7 cellular contexts compared by ENCODE assay signal in the genomic region with DNA sequence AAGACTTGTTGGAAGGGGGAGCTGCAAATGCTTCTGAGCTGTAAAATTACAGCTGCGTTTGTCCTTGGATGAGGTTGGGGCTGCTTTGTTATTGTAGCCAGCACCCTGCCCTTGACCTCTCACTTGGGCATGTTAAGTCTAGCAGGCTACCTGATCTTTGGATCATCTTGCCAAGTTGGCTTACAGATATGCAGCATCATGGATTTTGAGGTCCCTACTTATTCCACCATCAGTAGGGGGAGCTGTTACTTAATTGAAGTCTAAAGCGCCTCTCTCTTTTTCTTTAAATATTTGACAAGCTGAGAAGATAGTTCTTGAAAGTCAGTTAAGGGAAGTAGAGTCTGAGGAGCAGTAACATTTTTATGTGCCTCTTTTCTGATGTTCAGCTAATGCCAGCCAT.
A peak's percentile ranks its signal among the peaks of the same experiment; 100 is the strongest.
DNase-seq lines count a peak whose midpoint lies in the region; ATAC-seq and TF ChIP-seq lines count a peak whose summit lies in the region.

No MANE protein-coding gene starts in this region.

- DNase-seq in GM13977 (ENCODE audit: low spot score) (no peak), NCI-H460 (ENCODE audit: extremely low read depth, low read depth) (peak; percentile 22), dedifferentiated amniotic fluid mesenchymal stem cell (ENCODE audit: extremely low spot score) (peak; percentile 40), osteoblast (ENCODE audit: insufficient read length, low spot score, missing footprints) (no peak), NCI-H1092 treated with DMSO at 0.1 percent for 48 hours (lab: John Stamatoyannopoulos, UW) (no peak)
- no peak for DNase-seq in T-helper 2 cell treated with Interferon-gamma antibody and Interleukin-4, amounts not matched to agents 5 μg/mL and 100 μg/mL, for 36 hours (ENCODE audit: low spot score)

- H3K79me2 ChIP-seq in osteoblast (ENCODE audit: insufficient read depth, low read length) = no peaks in the 10 kb centered on the region

- H3K4me3 Mint-ChIP-seq in T-helper 2 cell treated with Interferon-gamma antibody and Interleukin-4, amounts not matched to agents 5 μg/mL and 100 μg/mL, for 36 hours = no peak overlapping the region

- H4K20me1 ChIP-seq in osteoblast (ENCODE audit: insufficient read depth, low read length) = no peaks in the 10 kb centered on the region

- no peak overlapping the region for H3K27ac ChIP-seq in osteoblast (ENCODE audit: low read depth, low read length)

- no peaks in the 10 kb centered on the region for H3K9me3 Mint-ChIP-seq in T-helper 2 cell treated with Interferon-gamma antibody and Interleukin-4, amounts not matched to agents 5 μg/mL and 100 μg/mL, for 36 hours

- TF ChIP-seq CTCF in GM13977 (IDR thresholded peaks at IDR 0.05; ENCODE audit: extremely low read depth, insufficient read depth, missing control alignments) (peak; percentile 22), osteoblast (IDR thresholded peaks at IDR 0.05; ENCODE audit: extremely low read depth, low read depth, low read length) (peak; percentile 33)

- no peaks in the 10 kb centered on the region for H3K4me1 ChIP-seq in osteoblast (ENCODE audit: insufficient read depth, low read length)

- H2AFZ ChIP-seq in osteoblast (ENCODE audit: low read length) = no peak overlapping the region

- no peaks in the 10 kb centered on the region for H3K4me1 Mint-ChIP-seq in T-helper 2 cell treated with Interferon-gamma antibody and Interleukin-4, amounts not matched to agents 5 μg/mL and 100 μg/mL, for 36 hours (ENCODE audit: low read depth)

- no peak for ATAC-seq in HG03025 (IDR thresholded peaks at IDR 0.05; ENCODE audit: low FRiP score, unreplicated experiment)

- no peaks in the 10 kb centered on the region for H3K36me3 Mint-ChIP-seq in T-helper 2 cell treated with Interferon-gamma antibody and Interleukin-4, amounts not matched to agents 5 μg/mL and 100 μg/mL, for 36 hours (ENCODE audit: low read depth)

- H3K4me3 ChIP-seq in osteoblast (ENCODE audit: insufficient read depth, low read length) = no peak overlapping the region

- no peaks in the 10 kb centered on the region for H3K9me3 ChIP-seq in osteoblast (ENCODE audit: low read depth, low read length)

- no peaks in the 10 kb centered on the region for H3K27me3 Mint-ChIP-seq in T-helper 2 cell treated with Interferon-gamma antibody and Interleukin-4, amounts not matched to agents 5 μg/mL and 100 μg/mL, for 36 hours (ENCODE audit: low read depth)

- no peaks in the 10 kb centered on the region for H3K27me3 ChIP-seq in osteoblast (ENCODE audit: insufficient read depth, low read length)

- H3K4me2 ChIP-seq in osteoblast (ENCODE audit: insufficient read depth, low read length) = no peak overlapping the region

- no peak overlapping the region for H3K27ac Mint-ChIP-seq in T-helper 2 cell treated with Interferon-gamma antibody and Interleukin-4, amounts not matched to agents 5 μg/mL and 100 μg/mL, for 36 hours

- in situ Hi-C loops in GM13977 (cut with MboI; ENCODE audit: low pct_unique_long_range_greater_than_20kb, low sequenced_read_pairs, unreplicated experiment) = no loop called here

- no peaks in the 10 kb centered on the region for H3K36me3 ChIP-seq in osteoblast (ENCODE audit: insufficient read depth, low read length)

Comparison
In these comparisons a context has a peak if more than half of its experiments do, and no peak if none do; other contexts are left out.
1. DNase-seq: peak in NCI-H460 (single experiment) and dedifferentiated amniotic fluid mesenchymal stem cell (single experiment); none in GM13977 (single experiment), osteoblast (single experiment), NCI-H1092 treated with DMSO at 0.1 percent for 48 hours (single experiment) and T-helper 2 cell treated with Interferon-gamma antibody and Interleukin-4, amounts not matched to agents 5 μg/mL and 100 μg/mL, for 36 hours (single experiment).